25 cellular contexts compared by ENCODE assay signal in genomic region chr5:131509811-131510210, GRCh38.
"Had no signal": no experiment of that assay in that cellular context is flagged by ENCODE, and none has a peak within 500 bp of the region (broad histone marks: within the 10 kb centered on the region; RNA-seq: fewer than 3 reads in every experiment).

No MANE protein-coding gene starts in this region.

- H3K27ac Mint-ChIP-seq: activated T-helper 2 cell treated with anti-CD3 and anti-CD28 coated beads, Interferon-gamma antibody, Interleukin-2, Interleukin-4, amounts not matched to agents 10 μg/mL and 5 μg/mL and 100 μg/mL, durations not matched to agents 14 hours and 24 hours and 36 hours; dendritic cell treated with granulocyte-macrophage colony-stimulating factor and Interleukin-4, amounts not matched to agents 40 ng/mL and 50 ng/mL, for 4 days; mesothelial cell of epicardium; stimulated activated naive CD8-positive, alpha-beta T cell treated with anti-CD3 and anti-CD28 coated beads, Interleukin-15, Interleukin-2, amounts not matched to agents 100 ng/mL and 50 ng/mL, for 24 hours; WTC11 had no signal

- H3K27me3 Mint-ChIP-seq: activated naive CD8-positive, alpha-beta T cell; dendritic cell treated with granulocyte-macrophage colony-stimulating factor and Interleukin-4, amounts not matched to agents 40 ng/mL and 50 ng/mL, for 4 days; stimulated activated naive CD8-positive, alpha-beta T cell treated with anti-CD3 and anti-CD28 coated beads, Interleukin-15, Interleukin-2, amounts not matched to agents 100 ng/mL and 50 ng/mL, for 24 hours had no signal

- H3K4me3 ChIP-seq: adrenal gland, ascending aorta, heart right ventricle, pancreas, psoas muscle, right atrium auricular region, tibial artery had no signal

- ATAC-seq: activated T-cell treated with anti-CD3 and anti-CD28 coated beads, Interleukin-2, amount 50 U/mL, for 4 hours; left colon; natural killer cell; psoas muscle; WTC11 had no signal

- H3K27me3 ChIP-seq: adrenal gland, ascending aorta, brain microvascular endothelial cell, heart right ventricle, pancreas, right atrium auricular region, tibial artery had no signal

- H3K27ac ChIP-seq: adrenal gland, ascending aorta, brain microvascular endothelial cell, heart right ventricle, pancreas, psoas muscle, right atrium auricular region, tibial artery had no signal

- H3K9me3 Mint-ChIP-seq: activated T-cell treated with anti-CD3 and anti-CD28 coated beads, Interleukin-2, amount 50 U/mL, for 4 hours; activated T-helper 2 cell treated with anti-CD3 and anti-CD28 coated beads, Interferon-gamma antibody, Interleukin-2, Interleukin-4, amounts not matched to agents 10 μg/mL and 5 μg/mL and 100 μg/mL, durations not matched to agents 14 hours and 24 hours and 36 hours; dendritic cell treated with granulocyte-macrophage colony-stimulating factor and Interleukin-4, amounts not matched to agents 40 ng/mL and 50 ng/mL, for 4 days; mesothelial cell of epicardium; natural killer cell; stimulated activated naive CD8-positive, alpha-beta T cell treated with anti-CD3 and anti-CD28 coated beads, Interleukin-15, Interleukin-2, amounts not matched to agents 100 ng/mL and 50 ng/mL, for 24 hours; WTC11 had no signal

- H3K36me3 ChIP-seq: adrenal gland, brain microvascular endothelial cell, pancreas, right atrium auricular region had no signal

- H3K4me1 ChIP-seq: adrenal gland, ascending aorta, pancreas, psoas muscle, tibial artery had no signal

- H3K36me3 Mint-ChIP-seq: natural killer cell had no signal

- H3K4me3 Mint-ChIP-seq: activated naive CD8-positive, alpha-beta T cell; activated T-cell treated with anti-CD3 and anti-CD28 coated beads, Interleukin-2, amount 50 U/mL, for 4 hours; dendritic cell treated with granulocyte-macrophage colony-stimulating factor and Interleukin-4, amounts not matched to agents 40 ng/mL and 50 ng/mL, for 4 days; mesothelial cell of epicardium; natural killer cell; stimulated activated naive CD8-positive, alpha-beta T cell treated with anti-CD3 and anti-CD28 coated beads, Interleukin-15, Interleukin-2, amounts not matched to agents 100 ng/mL and 50 ng/mL, for 24 hours; WTC11 had no signal

- DNase-seq: activated CD4-positive, alpha-beta T cell treated with anti-CD3 and anti-CD28 coated beads, Interleukin-2, amount 50 U/mL, for 48 hours; activated CD8-positive, alpha-beta memory T cell treated with anti-CD3 and anti-CD28 coated beads, Interleukin-2, amount 50 U/mL, for 48 hours; activated naive CD4-positive, alpha-beta T cell; activated T-cell treated with anti-CD3 and anti-CD28 coated beads, Interleukin-2, amount 50 U/mL, for 4 hours; adrenal gland; brain microvascular endothelial cell; caudate nucleus; effector CD4-positive, alpha-beta T cell; heart right ventricle; left colon; mammary epithelial cell; natural killer cell; pancreas; psoas muscle; stimulated activated CD4-positive, alpha-beta T cell treated with anti-CD3 and anti-CD28 coated beads, Interleukin-12 subunit alpha, Interleukin-12 subunit beta, amount 100 ng/mL, for 4 hours; stimulated activated CD4-positive, alpha-beta T cell treated with anti-CD3 and anti-CD28 coated beads, Interleukin-4, amount 100 ng/mL, for 4 hours; tibial artery had no signal

- H3K9me3 ChIP-seq: ascending aorta, heart right ventricle, pancreas, psoas muscle, right atrium auricular region, tibial artery had no signal
